8 cellular contexts compared by ENCODE assay signal in the genomic region with DNA sequence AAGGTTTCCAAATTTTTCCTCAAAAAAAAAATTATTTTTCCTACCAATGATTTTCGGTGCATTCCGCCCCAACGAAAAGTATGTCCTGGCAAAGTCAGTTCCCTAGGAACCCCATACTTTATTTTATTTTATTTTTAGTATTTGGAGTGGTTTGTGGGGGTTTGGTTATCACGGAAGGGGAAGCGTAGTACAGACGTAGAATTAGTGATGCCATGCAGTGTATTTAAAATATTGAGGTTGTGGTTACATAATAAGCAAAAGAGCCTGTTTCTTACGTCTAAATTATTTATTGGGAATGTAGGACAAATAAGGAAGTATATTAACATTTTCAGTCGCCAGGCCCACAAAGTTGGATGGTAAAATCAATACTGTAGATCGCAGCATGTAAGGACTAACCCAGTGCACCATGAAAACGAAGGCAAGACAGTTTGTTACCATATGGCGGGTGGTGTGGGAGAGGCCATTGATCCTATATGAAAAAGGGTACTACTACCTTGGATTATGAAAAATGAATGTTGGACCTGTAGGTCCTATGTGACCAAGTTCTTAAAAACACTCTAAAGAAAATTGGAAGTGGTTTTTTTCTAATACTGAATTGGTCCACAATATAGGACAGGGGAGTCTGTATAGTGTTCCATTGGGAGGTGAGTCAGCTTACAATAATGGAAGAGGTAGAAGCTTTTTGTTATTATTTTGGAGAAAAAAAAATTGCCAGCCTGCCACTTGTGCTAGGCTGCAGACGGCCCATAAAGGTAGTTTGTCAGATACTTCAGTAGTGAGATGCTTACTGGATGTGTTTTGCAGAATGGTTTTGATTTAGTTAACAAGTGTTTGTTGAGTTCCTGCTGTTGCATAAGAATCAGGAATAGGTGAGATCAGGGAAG. TPM values are rescaled to one million over a fixed set of nuclear protein-coding genes. Genes with fewer than 3 reads are reported as not detected.
DNase-seq lines count a peak whose midpoint lies in the region; ATAC-seq and TF ChIP-seq lines count a peak whose summit lies in the region.

No MANE protein-coding gene starts in this region.

- DNase-seq in activated CD4-positive, alpha-beta T cell treated with anti-CD3 and anti-CD28 coated beads, Interleukin-2, amount 10 ng/mL, durations not matched to agents 7 days and 5 days, result no peak
- no peak for DNase-seq in activated CD4-positive, alpha-beta T cell treated with anti-CD3 and anti-CD28 coated beads for 1 hour
- DNase-seq in RWPE1 (ENCODE audit: low spot score), result no peak
- DNase-seq in effector memory CD8-positive, alpha-beta T cell, result no peak
- DNase-seq in DMS114 treated with DMSO at 0.1 percent for 48 hours (lab: John Stamatoyannopoulos, UW; ENCODE audit: unreplicated experiment), result no peak
- no peak for DNase-seq in anterior cingulate cortex (lab: John Stamatoyannopoulos, UW)

- no peaks in the 10 kb centered on the region for H3K27me3 Mint-ChIP-seq in activated CD4-positive, alpha-beta T cell treated with anti-CD3 and anti-CD28 coated beads, Interleukin-2, amount 10 ng/mL, durations not matched to agents 7 days and 5 days
- no peaks in the 10 kb centered on the region for H3K27me3 Mint-ChIP-seq in effector memory CD8-positive, alpha-beta T cell
- no peaks in the 10 kb centered on the region for H3K27me3 Mint-ChIP-seq in nephron (ENCODE audit: low read depth)

- POLR2A ChIA-PET in activated CD4-positive, alpha-beta T cell treated with anti-CD3 and anti-CD28 coated beads, Interleukin-2, amount 10 ng/mL, durations not matched to agents 7 days and 5 days (lab: Charles Lee), result interaction anchor here (0.7 kb wide), 2 partner anchors 575 to 628 kb away, joined by 3 to 4 read pairs; partner anchors contain the start of gene SECISBP2L
- POLR2A ChIA-PET in RWPE1 (lab: Yijun Ruan, JAX; ENCODE audit: low non-redundant PET), result interaction anchor here (0.7 kb wide), 1 partner anchor 12 kb away, joined by 3 read pairs; no protein-coding TSS in a partner anchor

- H3K4me1 Mint-ChIP-seq in activated CD4-positive, alpha-beta T cell treated with anti-CD3 and anti-CD28 coated beads, Interleukin-2, amount 10 ng/mL, durations not matched to agents 7 days and 5 days, result peaks cover 41% of the 10 kb centered on the region
- peaks cover 16 to 30% of the 10 kb centered on the region in 2 donors for H3K4me1 Mint-ChIP-seq in effector memory CD8-positive, alpha-beta T cell (ENCODE audit: low read depth in 2 of 2)
- H3K4me1 Mint-ChIP-seq in nephron, result peaks cover 47% of the 10 kb centered on the region

- H3K36me3 Mint-ChIP-seq in activated CD4-positive, alpha-beta T cell treated with anti-CD3 and anti-CD28 coated beads, Interleukin-2, amount 10 ng/mL, durations not matched to agents 7 days and 5 days (ENCODE audit: low read depth), result peaks cover 13% of the 10 kb centered on the region
- peaks cover 15% of the 10 kb centered on the region for H3K36me3 Mint-ChIP-seq in effector memory CD8-positive, alpha-beta T cell (ENCODE audit: insufficient read depth)
- peaks cover 50% of the 10 kb centered on the region for H3K36me3 Mint-ChIP-seq in nephron (ENCODE audit: low read depth)

- H3K27ac Mint-ChIP-seq in activated CD4-positive, alpha-beta T cell treated with anti-CD3 and anti-CD28 coated beads, Interleukin-2, amount 10 ng/mL, durations not matched to agents 7 days and 5 days, result peak overlapping the region; percentile 92
- peak overlapping the region; percentile 95 to 97 for H3K27ac Mint-ChIP-seq in effector memory CD8-positive, alpha-beta T cell
- peak overlapping the region; percentile 97 to 100 (median 97) for H3K27ac Mint-ChIP-seq in nephron

- CTCF ChIA-PET in activated CD4-positive, alpha-beta T cell treated with anti-CD3 and anti-CD28 coated beads, Interleukin-2, amount 10 ng/mL, durations not matched to agents 7 days and 5 days (lab: Charles Lee), result no interaction called here
- CTCF ChIA-PET in RWPE1 (lab: Yijun Ruan, JAX), result interaction anchor here (0.6 to 0.7 kb wide), 3 partner anchors 48 to 464 kb away, joined by 3 to 7 read pairs (median 3); no protein-coding TSS in a partner anchor

- H3K9me3 Mint-ChIP-seq in activated CD4-positive, alpha-beta T cell treated with anti-CD3 and anti-CD28 coated beads, Interleukin-2, amount 10 ng/mL, durations not matched to agents 7 days and 5 days, result peaks cover 18% of the 10 kb centered on the region
- peaks cover 0 to 2% of the 10 kb centered on the region in 2 donors for H3K9me3 Mint-ChIP-seq in effector memory CD8-positive, alpha-beta T cell
- H3K9me3 Mint-ChIP-seq in nephron, result peaks cover 11% of the 10 kb centered on the region

- peak overlapping the region; percentile 87 for H3K4me3 Mint-ChIP-seq in activated CD4-positive, alpha-beta T cell treated with anti-CD3 and anti-CD28 coated beads, Interleukin-2, amount 10 ng/mL, durations not matched to agents 7 days and 5 days
- H3K4me3 Mint-ChIP-seq in effector memory CD8-positive, alpha-beta T cell, result peak overlapping the region; percentile 84 to 87
- H3K4me3 Mint-ChIP-seq in nephron, result peak overlapping the region; percentile 90 to 97 (median 93)

- ATAC-seq in effector memory CD8-positive, alpha-beta T cell (replicated peaks), result no peak
- ATAC-seq in GM21786 (IDR thresholded peaks at IDR 0.05; ENCODE audit: unreplicated experiment), result no peak

- TF ChIP-seq CTCF in RWPE1 (conservative IDR thresholded peaks at IDR 0.05; ENCODE audit: low read depth) (no peak), nephron (IDR thresholded peaks at IDR 0.05; ENCODE audit: unreplicated experiment in 3 of 3) (no peak)

- peak overlapping the region; percentile 77 for H3K27ac ChIP-seq in RWPE1

RNA-seq across cellular contexts. Expression of gene DTWD1, which starts 0.7 kb away (rescaled TPM):
- 10 to 100 TPM; 13.7 to 16.7 TPM for total RNA-seq in activated CD4-positive, alpha-beta T cell treated with anti-CD3 and anti-CD28 coated beads, Interleukin-2, amount 10 ng/mL, durations not matched to agents 7 days and 5 days

RNA-seq across cellular contexts. Expression of gene FAM227B, which starts 1.0 kb away (rescaled TPM):
- 1 to 10 TPM; 3.0 to 3.5 TPM for total RNA-seq in activated CD4-positive, alpha-beta T cell treated with anti-CD3 and anti-CD28 coated beads, Interleukin-2, amount 10 ng/mL, durations not matched to agents 7 days and 5 days
